25 cellular contexts compared by ENCODE assay signal in genomic region chr2:115635440-115635839, GRCh38.
"Had no signal": no experiment of that assay in that cellular context is flagged by ENCODE, and none has a peak within 500 bp of the region (broad histone marks: within the 10 kb centered on the region; RNA-seq: fewer than 3 reads in every experiment).

No MANE protein-coding gene starts in this region.

- ATAC-seq: heart right ventricle; left colon; naive thymus-derived CD8-positive, alpha-beta T cell; right lobe of liver; stimulated activated naive B cell treated with anti-CD40 and anti-IgM and Interleukin-4, amounts not matched to agents 10 μg/mL and 1 μg/mL and 100 μg/mL, for 72 hours; stimulated activated naive CD8-positive, alpha-beta T cell treated with anti-CD3 and anti-CD28 coated beads, Interleukin-15, Interleukin-2, amounts not matched to agents 100 U/mL and 50 U/mL, for 24 hours had no signal

- H3K27ac Mint-ChIP-seq: immature natural killer cell; naive thymus-derived CD8-positive, alpha-beta T cell; nephron; stimulated activated naive B cell treated with anti-CD40 and anti-IgM and Interleukin-4, amounts not matched to agents 10 μg/mL and 1 μg/mL and 100 μg/mL, for 72 hours had no signal

- H3K4me1 ChIP-seq: heart right ventricle, left ventricle myocardium inferior, parathyroid adenoma, right atrium auricular region, right lobe of liver, stomach, testis, thyroid gland, transverse colon, uterus had no signal

- H3K27me3 Mint-ChIP-seq: naive thymus-derived CD8-positive, alpha-beta T cell; stimulated activated naive B cell treated with anti-CD40 and anti-IgM and Interleukin-4, amounts not matched to agents 10 μg/mL and 1 μg/mL and 100 μg/mL, for 72 hours had no signal

- H3K9me3 ChIP-seq: right lobe of liver, testis, thyroid gland, uterus had no signal

- H3K4me1 Mint-ChIP-seq: immature natural killer cell; naive thymus-derived CD8-positive, alpha-beta T cell; neural crest cell; stimulated activated naive B cell treated with anti-CD40 and anti-IgM and Interleukin-4, amounts not matched to agents 10 μg/mL and 1 μg/mL and 100 μg/mL, for 72 hours had no signal

- H3K36me3 ChIP-seq: heart right ventricle, left ventricle myocardium inferior, right atrium auricular region, right lobe of liver, stomach, thyroid gland, transverse colon, uterus had no signal

- H3K27ac ChIP-seq: heart right ventricle, left ventricle myocardium inferior, parathyroid adenoma, right atrium auricular region, right lobe of liver, stomach, testis, thyroid gland, transverse colon, uterus had no signal

- H2AFZ ChIP-seq: parathyroid adenoma had no signal

- H3K79me2 ChIP-seq: parathyroid adenoma had no signal

- H3K4me3 ChIP-seq: heart right ventricle, left ventricle myocardium inferior, lung, right atrium auricular region, right lobe of liver, stomach, testis, thyroid gland, transverse colon, uterus had no signal

- H3K27me3 ChIP-seq: heart right ventricle, right atrium auricular region, right lobe of liver, stomach, testis, thyroid gland, transverse colon, uterus had no signal

- H3K4me3 Mint-ChIP-seq: immature natural killer cell; naive thymus-derived CD8-positive, alpha-beta T cell; nephron; neural crest cell; stimulated activated naive B cell treated with anti-CD40 and anti-IgM and Interleukin-4, amounts not matched to agents 10 μg/mL and 1 μg/mL and 100 μg/mL, for 72 hours had no signal

- DNase-seq: heart right ventricle; hypothalamus; immature natural killer cell; left colon; left ventricle myocardium inferior; mesenchymal stem cell; naive thymus-derived CD8-positive, alpha-beta T cell; nucleus accumbens; right lobe of liver; stimulated activated CD4-positive, alpha-beta T cell treated with anti-CD3 and anti-CD28 coated beads, Interleukin-12 subunit alpha, Interleukin-12 subunit beta, amount 100 ng/mL, for 4 hours; stimulated activated CD4-positive, alpha-beta T cell treated with anti-CD3 and anti-CD28 coated beads, Interleukin-15, amount 100 ng/mL, for 24 hours; stimulated activated CD4-positive, alpha-beta T cell treated with anti-CD3 and anti-CD28 coated beads, Interleukin-2, amount 100 ng/mL, for 24 hours; stimulated activated CD4-positive, alpha-beta T cell treated with anti-CD3 and anti-CD28 coated beads, Interleukin-4, amount 100 ng/mL, for 1 hour; stimulated activated naive B cell treated with anti-CD40 and anti-IgM and Interleukin-4, amounts not matched to agents 10 μg/mL and 1 μg/mL and 100 μg/mL, for 72 hours; stimulated activated naive CD8-positive, alpha-beta T cell treated with anti-CD3 and anti-CD28 coated beads, Interleukin-15, Interleukin-2, amounts not matched to agents 100 U/mL and 50 U/mL, for 24 hours; stomach; testis; thyroid gland; transverse colon; uterus had no signal

- H3K36me3 Mint-ChIP-seq: stimulated activated naive B cell treated with anti-CD40 and anti-IgM and Interleukin-4, amounts not matched to agents 10 μg/mL and 1 μg/mL and 100 μg/mL, for 72 hours had no signal

- H3K9ac ChIP-seq: parathyroid adenoma had no signal
